1 cellular context compared by ENCODE assay signal in the genomic region with DNA sequence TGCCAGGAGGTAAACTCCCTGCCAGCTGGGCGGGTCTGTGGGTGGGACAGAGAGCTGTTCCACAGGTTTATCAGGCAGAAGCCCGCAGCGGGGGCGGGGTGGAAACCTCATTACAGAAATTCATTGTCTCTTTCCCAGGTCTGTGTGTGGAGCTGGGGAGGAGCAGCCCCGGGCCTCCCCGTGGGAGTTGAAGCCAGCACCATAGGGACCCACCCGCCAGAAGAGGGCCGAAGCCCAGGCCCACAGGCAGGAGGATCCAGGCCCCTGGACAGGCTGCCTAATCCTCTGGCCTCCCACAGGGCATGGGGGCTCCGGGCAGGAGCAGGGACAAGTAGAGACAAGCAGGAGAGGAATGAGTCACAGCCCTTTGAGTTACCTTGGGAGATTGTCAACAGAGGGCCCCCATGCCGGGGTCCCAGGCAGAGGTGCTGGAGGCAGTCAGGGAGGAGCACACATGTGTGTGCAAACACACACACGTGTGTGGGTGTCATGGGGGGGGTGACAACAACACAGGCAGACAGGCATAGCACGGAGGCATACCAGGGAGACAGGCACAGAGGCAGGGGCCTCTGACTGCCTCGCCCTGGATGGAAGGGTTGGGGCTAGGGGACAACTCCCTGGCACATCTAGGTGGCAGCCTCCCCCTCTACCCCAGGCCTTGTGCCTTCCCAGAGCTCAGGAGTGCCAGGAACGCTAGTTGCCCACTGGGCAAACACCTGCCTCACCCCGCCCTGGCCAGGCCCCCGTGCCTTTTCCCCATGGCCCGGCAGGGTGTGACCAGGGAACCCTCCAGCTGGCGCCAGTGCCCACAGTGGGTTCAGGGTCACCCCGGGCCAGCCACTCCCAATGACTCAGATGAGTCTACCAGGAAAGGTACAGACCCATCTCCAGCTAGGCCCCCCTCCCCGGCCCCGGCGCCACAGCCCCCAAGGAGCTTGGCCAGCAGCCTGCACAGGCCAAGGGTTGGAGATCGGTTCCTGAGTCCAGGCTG.
TF ChIP-seq lines count a peak whose summit lies in the region.

No MANE protein-coding gene starts in this region.

TF ChIP-seq in HepG2, 621 proteins besides CTCF, POLR2A, EP300 and RAD21 (continued from another document and continues in another):
- TF ChIP-seq SOX13 (IDR thresholded peaks at IDR 0.05) = no peak
- TF ChIP-seq SOX13 (CRISPR knock-in tag; conservative IDR thresholded peaks at IDR 0.05 in 1 of 2, IDR thresholded peaks at IDR 0.05 in 1 of 2) = peak in 1 of 2 experiments; percentile 36; a peak in 1 of 4 replicates
- TF ChIP-seq STAG1 (CRISPR knock-in tag; IDR thresholded peaks at IDR 0.05) = no peak
- no peak for TF ChIP-seq NAIF1 (CRISPR knock-in tag; IDR thresholded peaks at IDR 0.05; ENCODE audit: borderline replicate concordance)
- peak; percentile 18; the same call in 1 of the 2 replicates for TF ChIP-seq NR2C2 (CRISPR knock-in tag; IDR thresholded peaks at IDR 0.05; ENCODE audit: borderline replicate concordance)
- TF ChIP-seq, protein P1, sequence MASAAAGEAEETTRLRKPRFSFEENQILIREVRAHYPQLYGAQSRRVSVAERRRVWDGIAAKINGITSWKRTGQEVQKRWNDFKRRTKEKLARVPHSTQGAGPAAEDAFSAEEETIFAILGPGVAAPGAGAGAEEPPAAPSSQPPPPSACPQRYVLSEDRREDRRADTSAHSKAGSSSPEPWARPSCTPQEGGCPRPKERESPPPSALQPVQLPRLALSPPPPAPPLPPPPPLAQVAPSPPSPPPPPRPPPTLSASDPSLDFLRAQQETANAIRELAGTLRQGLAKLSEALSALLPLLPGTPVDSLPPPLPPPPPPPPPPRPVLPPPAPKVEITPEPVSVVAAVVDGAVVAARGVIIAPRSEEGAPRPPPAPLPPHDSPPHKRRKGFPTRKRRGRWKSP (CRISPR knock-in tag; IDR thresholded peaks at IDR 0.05) = no peak
- TF ChIP-seq NFRKB (IDR thresholded peaks at IDR 0.05) = no peak
- TF ChIP-seq RNF2 (conservative IDR thresholded peaks at IDR 0.05; ENCODE audit: low read depth) = 0 out of 2 replicates have a peak, but pooled peaks have one; percentile 17
- TF ChIP-seq GFI1 (CRISPR knock-in tag; IDR thresholded peaks at IDR 0.05; ENCODE audit: borderline replicate concordance) = 0 out of 2 replicates have a peak, but pooled peaks have one; percentile 43
- TF ChIP-seq ZSCAN25 (CRISPR knock-in tag; IDR thresholded peaks at IDR 0.05) = peak; percentile 53; the same call in 1 of the 2 replicates
- TF ChIP-seq, protein P2, sequence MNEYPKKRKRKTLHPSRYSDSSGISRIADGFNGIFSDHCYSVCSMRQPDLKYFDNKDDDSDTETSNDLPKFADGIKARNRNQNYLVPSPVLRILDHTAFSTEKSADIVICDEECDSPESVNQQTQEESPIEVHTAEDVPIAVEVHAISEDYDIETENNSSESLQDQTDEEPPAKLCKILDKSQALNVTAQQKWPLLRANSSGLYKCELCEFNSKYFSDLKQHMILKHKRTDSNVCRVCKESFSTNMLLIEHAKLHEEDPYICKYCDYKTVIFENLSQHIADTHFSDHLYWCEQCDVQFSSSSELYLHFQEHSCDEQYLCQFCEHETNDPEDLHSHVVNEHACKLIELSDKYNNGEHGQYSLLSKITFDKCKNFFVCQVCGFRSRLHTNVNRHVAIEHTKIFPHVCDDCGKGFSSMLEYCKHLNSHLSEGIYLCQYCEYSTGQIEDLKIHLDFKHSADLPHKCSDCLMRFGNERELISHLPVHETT (CRISPR knock-in tag; conservative IDR thresholded peaks at IDR 0.05) = 0 out of 2 replicates have a peak, but pooled peaks have one; percentile 44
- peak; percentile 30; the same call in 1 of the 2 replicates for TF ChIP-seq MYC (CRISPR knock-in tag; IDR thresholded peaks at IDR 0.05; ENCODE audit: borderline replicate concordance)
- no peak for TF ChIP-seq ZXDC (CRISPR knock-in tag; IDR thresholded peaks at IDR 0.05)
- peak; percentile 10; the same call in 1 of the 2 replicates for TF ChIP-seq ZNF331 (CRISPR knock-in tag; IDR thresholded peaks at IDR 0.05)
- no peak for TF ChIP-seq RBM22 (optimal IDR thresholded peaks at IDR 0.05; ENCODE audit: low read length)
- TF ChIP-seq ZNF775 (CRISPR knock-in tag; IDR thresholded peaks at IDR 0.05; ENCODE audit: borderline replicate concordance) = no peak
- peak; percentile 84 for TF ChIP-seq PHF21A (CRISPR knock-in tag; IDR thresholded peaks at IDR 0.05)
- peak; percentile 80 for TF ChIP-seq THAP11 (CRISPR knock-in tag; IDR thresholded peaks at IDR 0.05)
- no peak for TF ChIP-seq ZSCAN22 (CRISPR knock-in tag; IDR thresholded peaks at IDR 0.05)
- TF ChIP-seq ZSCAN12 (CRISPR knock-in tag; IDR thresholded peaks at IDR 0.05) = no peak
- TF ChIP-seq PATZ1 (CRISPR knock-in tag; IDR thresholded peaks at IDR 0.05) = peak; percentile 89
- TF ChIP-seq HMGXB4 (CRISPR knock-in tag; IDR thresholded peaks at IDR 0.05; ENCODE audit: borderline replicate concordance in 1 of 2, low read depth in 1 of 2) = peak in 1 of 2 experiments; percentile 52; a peak in 1 of 4 replicates
- TF ChIP-seq YEATS2 (CRISPR knock-in tag; IDR thresholded peaks at IDR 0.05; ENCODE audit: borderline replicate concordance) = peak; percentile 39; the same call in 1 of the 2 replicates
- no peak for TF ChIP-seq ETV5 (CRISPR knock-in tag; IDR thresholded peaks at IDR 0.05; ENCODE audit: borderline replicate concordance)
- TF ChIP-seq, protein P3, sequence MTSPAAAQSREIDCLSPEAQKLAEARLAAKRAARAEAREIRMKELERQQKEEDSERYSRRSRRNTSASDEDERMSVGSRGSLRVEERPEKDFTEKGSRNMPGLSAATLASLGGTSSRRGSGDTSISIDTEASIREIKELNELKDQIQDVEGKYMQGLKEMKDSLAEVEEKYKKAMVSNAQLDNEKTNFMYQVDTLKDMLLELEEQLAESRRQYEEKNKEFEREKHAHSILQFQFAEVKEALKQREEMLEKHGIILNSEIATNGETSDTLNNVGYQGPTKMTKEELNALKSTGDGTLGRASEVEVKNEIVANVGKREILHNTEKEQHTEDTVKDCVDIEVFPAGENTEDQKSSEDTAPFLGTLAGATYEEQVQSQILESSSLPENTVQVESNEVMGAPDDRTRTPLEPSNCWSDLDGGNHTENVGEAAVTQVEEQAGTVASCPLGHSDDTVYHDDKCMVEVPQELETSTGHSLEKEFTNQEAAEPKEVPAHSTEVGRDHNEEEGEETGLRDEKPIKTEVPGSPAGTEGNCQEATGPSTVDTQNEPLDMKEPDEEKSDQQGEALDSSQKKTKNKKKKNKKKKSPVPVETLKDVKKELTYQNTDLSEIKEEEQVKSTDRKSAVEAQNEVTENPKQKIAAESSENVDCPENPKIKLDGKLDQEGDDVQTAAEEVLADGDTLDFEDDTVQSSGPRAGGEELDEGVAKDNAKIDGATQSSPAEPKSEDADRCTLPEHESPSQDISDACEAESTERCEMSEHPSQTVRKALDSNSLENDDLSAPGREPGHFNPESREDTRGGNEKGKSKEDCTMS (CRISPR knock-in tag; conservative IDR thresholded peaks at IDR 0.05) = no peak
- TF ChIP-seq ZNF652 (CRISPR knock-in tag; IDR thresholded peaks at IDR 0.05; ENCODE audit: borderline replicate concordance, low read depth) = no peak
- TF ChIP-seq FOXM1 (CRISPR knock-in tag; IDR thresholded peaks at IDR 0.05) = no peak
- no peak for TF ChIP-seq ZNF460 (CRISPR knock-in tag; IDR thresholded peaks at IDR 0.05; ENCODE audit: borderline replicate concordance)
- TF ChIP-seq KDM3A (CRISPR knock-in tag; IDR thresholded peaks at IDR 0.05; ENCODE audit: low read depth) = 0 out of 2 replicates have a peak, but pooled peaks have one; percentile 24
- TF ChIP-seq CREB1 (IDR thresholded peaks at IDR 0.05) = 0 out of 2 replicates have a peak, but pooled peaks have one; percentile 9
- TF ChIP-seq CREB1 (CRISPR knock-in tag; IDR thresholded peaks at IDR 0.05) = no peak
- 0 out of 2 replicates have a peak, but pooled peaks have one; percentile 28 for TF ChIP-seq ZNF205 (CRISPR knock-in tag; IDR thresholded peaks at IDR 0.05)
- no peak for TF ChIP-seq ZNF337 (CRISPR knock-in tag; IDR thresholded peaks at IDR 0.05; ENCODE audit: borderline replicate concordance, low read depth)
- peak; percentile 39; the same call in 1 of the 2 replicates for TF ChIP-seq CREM (IDR thresholded peaks at IDR 0.05)
- TF ChIP-seq CREM (CRISPR knock-in tag; IDR thresholded peaks at IDR 0.05) = no peak
- TF ChIP-seq ZKSCAN5 (CRISPR knock-in tag; IDR thresholded peaks at IDR 0.05) = no peak
- TF ChIP-seq, protein P4, sequence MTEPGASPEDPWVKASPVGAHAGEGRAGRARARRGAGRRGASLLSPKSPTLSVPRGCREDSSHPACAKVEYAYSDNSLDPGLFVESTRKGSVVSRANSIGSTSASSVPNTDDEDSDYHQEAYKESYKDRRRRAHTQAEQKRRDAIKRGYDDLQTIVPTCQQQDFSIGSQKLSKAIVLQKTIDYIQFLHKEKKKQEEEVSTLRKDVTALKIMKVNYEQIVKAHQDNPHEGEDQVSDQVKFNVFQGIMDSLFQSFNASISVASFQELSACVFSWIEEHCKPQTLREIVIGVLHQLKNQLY (CRISPR knock-in tag; IDR thresholded peaks at IDR 0.05) = no peak
- no peak for TF ChIP-seq DR1 (CRISPR knock-in tag; IDR thresholded peaks at IDR 0.05)
- TF ChIP-seq, protein P5, sequence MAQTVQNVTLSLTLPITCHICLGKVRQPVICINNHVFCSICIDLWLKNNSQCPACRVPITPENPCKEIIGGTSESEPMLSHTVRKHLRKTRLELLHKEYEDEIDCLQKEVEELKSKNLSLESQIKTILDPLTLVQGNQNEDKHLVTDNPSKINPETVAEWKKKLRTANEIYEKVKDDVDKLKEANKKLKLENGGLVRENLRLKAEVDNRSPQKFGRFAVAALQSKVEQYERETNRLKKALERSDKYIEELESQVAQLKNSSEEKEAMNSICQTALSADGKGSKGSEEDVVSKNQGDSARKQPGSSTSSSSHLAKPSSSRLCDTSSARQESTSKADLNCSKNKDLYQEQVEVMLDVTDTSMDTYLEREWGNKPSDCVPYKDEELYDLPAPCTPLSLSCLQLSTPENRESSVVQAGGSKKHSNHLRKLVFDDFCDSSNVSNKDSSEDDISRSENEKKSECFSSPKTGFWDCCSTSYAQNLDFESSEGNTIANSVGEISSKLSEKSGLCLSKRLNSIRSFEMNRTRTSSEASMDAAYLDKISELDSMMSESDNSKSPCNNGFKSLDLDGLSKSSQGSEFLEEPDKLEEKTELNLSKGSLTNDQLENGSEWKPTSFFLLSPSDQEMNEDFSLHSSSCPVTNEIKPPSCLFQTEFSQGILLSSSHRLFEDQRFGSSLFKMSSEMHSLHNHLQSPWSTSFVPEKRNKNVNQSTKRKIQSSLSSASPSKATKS (CRISPR knock-in tag; IDR thresholded peaks at IDR 0.05) = no peak
- TF ChIP-seq ZNF770 (CRISPR knock-in tag; IDR thresholded peaks at IDR 0.05) = 0 out of 2 replicates have a peak, but pooled peaks have one; percentile 28
- no peak for TF ChIP-seq ZNF234 (CRISPR knock-in tag; conservative IDR thresholded peaks at IDR 0.05)
- peak; percentile 17; the same call in 1 of the 2 replicates for TF ChIP-seq ZNF143 (CRISPR knock-in tag; IDR thresholded peaks at IDR 0.05)
